In genomic region chr20:5113615-5113986, GRCh38 we compare ENCODE assay signal across 8 cellular contexts. TPM values are rescaled to one million over a fixed set of nuclear protein-coding genes. Genes with fewer than 3 reads are reported as not detected.
A peak's percentile ranks its signal among the peaks of the same experiment; 100 is the strongest.
DNase-seq lines count a peak whose midpoint lies in the region; ATAC-seq and TF ChIP-seq lines count a peak whose summit lies in the region.

No MANE protein-coding gene starts in this region.

- no peak for DNase-seq in activated CD4-positive, alpha-beta T cell treated with anti-CD3 and anti-CD28 coated beads, Interleukin-2, amount 10 ng/mL, durations not matched to agents 24 days and 14 days
- no peak for DNase-seq in activated CD4-positive, alpha-beta T cell treated with anti-CD3 and anti-CD28 coated beads, Interleukin-2, amount 50 U/mL, for 1 hour
- DNase-seq in activated naive CD8-positive, alpha-beta T cell treated with anti-CD3 and anti-CD28 coated beads, Interleukin-2, amount 10 ng/mL, durations not matched to agents 7 days and 5 days = no peak
- DNase-seq in kidney epithelial cell (ENCODE audit: low read depth) (no peak), thoracic aorta (ENCODE audit: low spot score) (no peak), NCI-H82 treated with DMSO at 0.1 percent for 48 hours (lab: John Stamatoyannopoulos, UW; ENCODE audit: unreplicated experiment) (no peak), NCI-H1105 treated with DMSO at 0.1 percent for 48 hours (lab: John Stamatoyannopoulos, UW) (no peak)

- no peaks in the 10 kb centered on the region for H3K27me3 Mint-ChIP-seq in activated CD4-positive, alpha-beta T cell treated with anti-CD3 and anti-CD28 coated beads, Interleukin-2, amount 10 ng/mL, durations not matched to agents 24 days and 14 days
- no peaks in the 10 kb centered on the region for H3K27me3 Mint-ChIP-seq in activated naive CD8-positive, alpha-beta T cell treated with anti-CD3 and anti-CD28 coated beads, Interleukin-2, amount 10 ng/mL, durations not matched to agents 7 days and 5 days

- H3K9me3 ChIP-seq in thoracic aorta = no peaks in the 10 kb centered on the region

- H3K27ac Mint-ChIP-seq in activated CD4-positive, alpha-beta T cell treated with anti-CD3 and anti-CD28 coated beads, Interleukin-2, amount 10 ng/mL, durations not matched to agents 24 days and 14 days = peak overlapping the region; percentile 93
- peak overlapping the region; percentile 94 for H3K27ac Mint-ChIP-seq in activated naive CD8-positive, alpha-beta T cell treated with anti-CD3 and anti-CD28 coated beads, Interleukin-2, amount 10 ng/mL, durations not matched to agents 7 days and 5 days

- peak overlapping the region; percentile 96 to 97 for H3K27ac ChIP-seq in thoracic aorta

- H3K4me1 ChIP-seq in thoracic aorta (ENCODE audit: control insufficient read depth in 1 of 2, low read depth in 2 of 2) = peaks cover 7 to 21% of the 10 kb centered on the region in 2 donors

- intact Hi-C loops in activated CD4-positive, alpha-beta T cell treated with anti-CD3 and anti-CD28 coated beads, Interleukin-2, amount 10 ng/mL, durations not matched to agents 24 days and 14 days (cut with micrococcal nuclease) = no loop called here

- H3K27me3 ChIP-seq in kidney epithelial cell (ENCODE audit: control insufficient read depth, insufficient read depth, low read length) = no peaks in the 10 kb centered on the region
- H3K27me3 ChIP-seq in thoracic aorta (replicated peaks; ENCODE audit: insufficient read depth) = no peaks in the 10 kb centered on the region

- TF ChIP-seq CTCF in kidney epithelial cell (IDR thresholded peaks at IDR 0.05; ENCODE audit: insufficient read depth, low read length, poor library complexity, severe bottlenecking) (no peak), thoracic aorta (IDR thresholded peaks at IDR 0.05) (no peak)

- H3K4me3 Mint-ChIP-seq in activated CD4-positive, alpha-beta T cell treated with anti-CD3 and anti-CD28 coated beads, Interleukin-2, amount 10 ng/mL, durations not matched to agents 24 days and 14 days = peak overlapping the region; percentile 95
- H3K4me3 Mint-ChIP-seq in activated naive CD8-positive, alpha-beta T cell treated with anti-CD3 and anti-CD28 coated beads, Interleukin-2, amount 10 ng/mL, durations not matched to agents 7 days and 5 days = peak overlapping the region; percentile 94

- POLR2A ChIA-PET in activated naive CD8-positive, alpha-beta T cell treated with anti-CD3 and anti-CD28 coated beads, Interleukin-2, amount 10 ng/mL, durations not matched to agents 7 days and 5 days (lab: Charles Lee) = no interaction called here

- ATAC-seq in activated naive CD8-positive, alpha-beta T cell treated with anti-CD3 and anti-CD28 coated beads, Interleukin-2, amount 10 ng/mL, durations not matched to agents 7 days and 5 days (ENCODE audit: low read depth) = no peak
- ATAC-seq in thoracic aorta (ENCODE audit: insufficient number of reproducible peaks, low FRiP score, low read depth) = no peak
- ATAC-seq in HG02981 (IDR thresholded peaks at IDR 0.05; ENCODE audit: unreplicated experiment) = no peak

- no peaks in the 10 kb centered on the region for H3K36me3 ChIP-seq in kidney epithelial cell (ENCODE audit: control insufficient read depth, insufficient read depth, low read length)
- peaks cover 5% of the 10 kb centered on the region for H3K36me3 ChIP-seq in thoracic aorta

- H3K4me3 ChIP-seq in kidney epithelial cell (ENCODE audit: low read depth, low read length) (peak overlapping the region; percentile 82), thoracic aorta (peak overlapping the region; percentile 96)

- peaks cover 35% of the 10 kb centered on the region for H3K4me1 Mint-ChIP-seq in activated CD4-positive, alpha-beta T cell treated with anti-CD3 and anti-CD28 coated beads, Interleukin-2, amount 10 ng/mL, durations not matched to agents 24 days and 14 days
- peaks cover 39% of the 10 kb centered on the region for H3K4me1 Mint-ChIP-seq in activated naive CD8-positive, alpha-beta T cell treated with anti-CD3 and anti-CD28 coated beads, Interleukin-2, amount 10 ng/mL, durations not matched to agents 7 days and 5 days

- peaks cover 68% of the 10 kb centered on the region for H3K36me3 Mint-ChIP-seq in activated CD4-positive, alpha-beta T cell treated with anti-CD3 and anti-CD28 coated beads, Interleukin-2, amount 10 ng/mL, durations not matched to agents 24 days and 14 days (ENCODE audit: low read depth)
- H3K36me3 Mint-ChIP-seq in activated naive CD8-positive, alpha-beta T cell treated with anti-CD3 and anti-CD28 coated beads, Interleukin-2, amount 10 ng/mL, durations not matched to agents 7 days and 5 days = peaks cover 36% of the 10 kb centered on the region

- no peaks in the 10 kb centered on the region for H3K9me3 Mint-ChIP-seq in activated CD4-positive, alpha-beta T cell treated with anti-CD3 and anti-CD28 coated beads, Interleukin-2, amount 10 ng/mL, durations not matched to agents 24 days and 14 days
- no peaks in the 10 kb centered on the region for H3K9me3 Mint-ChIP-seq in activated naive CD8-positive, alpha-beta T cell treated with anti-CD3 and anti-CD28 coated beads, Interleukin-2, amount 10 ng/mL, durations not matched to agents 7 days and 5 days

RNA-seq across cellular contexts. Expression of gene TMEM230, which starts 0.7 kb away (rescaled TPM):
- 86.3 and 86.9 TPM in 2 replicates for total RNA-seq in activated CD4-positive, alpha-beta T cell treated with anti-CD3 and anti-CD28 coated beads, Interleukin-2, amount 10 ng/mL, durations not matched to agents 24 days and 14 days
- 10 to 100 TPM; 69.9 to 71.7 TPM for total RNA-seq in activated naive CD8-positive, alpha-beta T cell treated with anti-CD3 and anti-CD28 coated beads, Interleukin-2, amount 10 ng/mL, durations not matched to agents 7 days and 5 days
- total RNA-seq in kidney epithelial cell (98.2 and 111 TPM in 2 replicates), thoracic aorta (100 to 1,000 TPM in 1 of 2 donors, 10 to 100 TPM in 1; 62.8 to 114 TPM)

RNA-seq across cellular contexts. Expression of gene PCNA, which starts 6.2 kb away (rescaled TPM):
- 532 TPM in 2 replicates for total RNA-seq in activated CD4-positive, alpha-beta T cell treated with anti-CD3 and anti-CD28 coated beads, Interleukin-2, amount 10 ng/mL, durations not matched to agents 24 days and 14 days
- total RNA-seq in activated naive CD8-positive, alpha-beta T cell treated with anti-CD3 and anti-CD28 coated beads, Interleukin-2, amount 10 ng/mL, durations not matched to agents 7 days and 5 days = 100 to 1,000 TPM; 393 to 421 TPM
- 89.6 and 92.7 TPM in 2 replicates for total RNA-seq in kidney epithelial cell
- 10 to 100 TPM; 20.5 to 39.7 TPM for total RNA-seq in thoracic aorta

RNA-seq across cellular contexts. Expression of gene CDS2, which starts 13.2 kb away (rescaled TPM):
- 34.7 and 39.2 TPM in 2 replicates for total RNA-seq in activated CD4-positive, alpha-beta T cell treated with anti-CD3 and anti-CD28 coated beads, Interleukin-2, amount 10 ng/mL, durations not matched to agents 24 days and 14 days
- total RNA-seq in activated naive CD8-positive, alpha-beta T cell treated with anti-CD3 and anti-CD28 coated beads, Interleukin-2, amount 10 ng/mL, durations not matched to agents 7 days and 5 days = 10 to 100 TPM; 59.1 to 59.2 TPM
- total RNA-seq in kidney epithelial cell = 36.9 and 38.1 TPM in 2 replicates
- total RNA-seq in thoracic aorta = 10 to 100 TPM; 63.6 to 85.6 TPM
